9 cellular contexts compared by ENCODE assay signal in genomic region chr15:35697549-35698299, GRCh38.
A peak's percentile ranks its signal among the peaks of the same experiment; 100 is the strongest.
DNase-seq lines count a peak whose midpoint lies in the region; ATAC-seq and TF ChIP-seq lines count a peak whose summit lies in the region.
"Had no signal": no experiment of that assay in that cellular context is flagged by ENCODE, and none has a peak within 500 bp of the region (broad histone marks: within the 10 kb centered on the region; RNA-seq: fewer than 3 reads in every experiment).

No MANE protein-coding gene starts in this region.

- peak; percentile 88 for DNase-seq in Caki2 (ENCODE audit: low read depth)
- peak; percentile 83 for DNase-seq in NCI-H226
- no peak for DNase-seq in nephron progenitor cell
- DNase-seq in NCI-H146 (lab: John Stamatoyannopoulos, UW): no peak
- no peak for DNase-seq in NCI-H2107 treated with DMSO at 0.1 percent for 48 hours (lab: John Stamatoyannopoulos, UW; ENCODE audit: unreplicated experiment)
- DNase-seq: NCI-H748 treated with DMSO at 0.1 percent for 48 hours had no signal

- H3K4me1 Mint-ChIP-seq in nephron progenitor cell: peaks cover 68% of the 10 kb centered on the region

- no peak for TF ChIP-seq CTCF in nephron progenitor cell (IDR thresholded peaks at IDR 0.05)

- H3K4me3 Mint-ChIP-seq in nephron progenitor cell: no peak overlapping the region

- peaks cover 7% of the 10 kb centered on the region for H3K27me3 Mint-ChIP-seq in nephron progenitor cell (ENCODE audit: low read depth, poor library complexity)

- peaks cover 5% of the 10 kb centered on the region for H3K36me3 Mint-ChIP-seq in nephron progenitor cell (ENCODE audit: low read depth)

- H3K9me3 Mint-ChIP-seq in nephron progenitor cell: no peaks in the 10 kb centered on the region

- peak overlapping the region; percentile 4 for H3K27ac Mint-ChIP-seq in nephron progenitor cell

- ATAC-seq in esophagus mucosa (peak; percentile 13), HG02588 (IDR thresholded peaks at IDR 0.05; ENCODE audit: unreplicated experiment) (no peak), GM18907 (IDR thresholded peaks at IDR 0.05; ENCODE audit: unreplicated experiment) (no peak)

- in situ Hi-C loops in Caki2 (cut with HindIII; ENCODE audit: low pct_unique_long_range_greater_than_20kb, low sequenced_read_pairs): no loop called here

Comparison
In these comparisons a context has a peak if more than half of its experiments do, and no peak if none do; other contexts are left out.
1. DNase-seq: peak in Caki2 (single experiment) and NCI-H226 (single experiment); none in nephron progenitor cell (single experiment), NCI-H146 (single experiment) and NCI-H2107 treated with DMSO at 0.1 percent for 48 hours (single experiment).